In genomic region chr5:149387982-149388381, GRCh38 we compare ENCODE assay signal across 14 cellular contexts. TPM values are rescaled to one million over a fixed set of nuclear protein-coding genes. Genes with fewer than 3 reads are reported as not detected.
DNase-seq lines count a peak whose midpoint lies in the region; ATAC-seq and TF ChIP-seq lines count a peak whose summit lies in the region.
"Had no signal": no experiment of that assay in that cellular context is flagged by ENCODE, and none has a peak within 500 bp of the region (broad histone marks: within the 10 kb centered on the region; RNA-seq: fewer than 3 reads in every experiment).

No MANE protein-coding gene starts in this region.

- POLR2A ChIA-PET in GM10248 (lab: Yijun Ruan, JAX) = no interaction called here

- DNase-seq in RPMI7951 (ENCODE audit: low read depth) (peak; percentile 73), fibroblast of the aortic adventitia (ENCODE audit: low read depth) (peak; percentile 81), thoracic aorta (ENCODE audit: low spot score) (no peak), caudate nucleus (lab: John Stamatoyannopoulos, UW) (no peak), GM10248 (ENCODE audit: extremely low spot score) (no peak), SKM-1 (lab: John Stamatoyannopoulos, UW; ENCODE audit: unreplicated experiment) (no peak)
- no peak for DNase-seq in stimulated activated CD4-positive, alpha-beta T cell treated with anti-CD3 and anti-CD28 coated beads, Interleukin-2, amount 100 ng/mL, for 24 hours
- DNase-seq: COR-L47; glutamatergic neuron; naive thymus-derived CD8-positive, alpha-beta T cell; NCI-H1417; stimulated activated CD4-positive, alpha-beta T cell treated with anti-CD3 and anti-CD28 coated beads, Interleukin-15, amount 100 ng/mL, for 24 hours had no signal

- CTCF ChIA-PET in GM10248 (lab: Yijun Ruan, JAX) = interaction anchor here (0.6 to 3.9 kb wide), 6 partner anchors 13 to 231 kb away, joined by 3 to 19 read pairs (median 4); no protein-coding TSS in a partner anchor

- no peak overlapping the region for H3K4me3 ChIP-seq in fibroblast of the aortic adventitia (ENCODE audit: low read depth, low read length)
- H3K4me3 ChIP-seq in muscle layer of duodenum (ENCODE audit: low read depth in 1 of 2, low read length in 2 of 2) = peak overlapping the region in 1 of 2 donors; percentile 20
- no peak overlapping the region for H3K4me3 ChIP-seq in thoracic aorta
- H3K4me3 ChIP-seq: SJSA1 had no signal

- H3K36me3 ChIP-seq in muscle layer of duodenum (ENCODE audit: control insufficient read depth in 1 of 2, insufficient read depth in 2 of 2, low read length in 2 of 2) (no peaks in the 10 kb centered on the region), thoracic aorta (no peaks in the 10 kb centered on the region)
- H3K36me3 ChIP-seq: SJSA1 had no signal

- H3K4me1 ChIP-seq in muscle layer of duodenum (ENCODE audit: control insufficient read depth in 1 of 2, insufficient read depth in 2 of 2, low read length in 2 of 2) = peaks cover 2 to 17% of the 10 kb centered on the region in 2 donors
- peaks cover 28 to 74% of the 10 kb centered on the region in 2 donors for H3K4me1 ChIP-seq in thoracic aorta (ENCODE audit: control insufficient read depth in 1 of 2, low read depth in 2 of 2)

- H3K27me3 ChIP-seq in muscle layer of duodenum (ENCODE audit: low read depth, low read length) = no peaks in the 10 kb centered on the region
- H3K27me3 ChIP-seq in thoracic aorta (replicated peaks; ENCODE audit: insufficient read depth) = no peaks in the 10 kb centered on the region
- H3K27me3 ChIP-seq: SJSA1 had no signal

- ATAC-seq in thoracic aorta (ENCODE audit: insufficient number of reproducible peaks, low FRiP score, low read depth) = no peak
- ATAC-seq: naive thymus-derived CD8-positive, alpha-beta T cell had no signal

- H3K9me3 ChIP-seq in muscle layer of duodenum (ENCODE audit: control insufficient read depth in 1 of 2, low read length in 2 of 2) = no peaks in the 10 kb centered on the region
- H3K9me3 ChIP-seq in thoracic aorta = no peaks in the 10 kb centered on the region
- H3K9me3 ChIP-seq: SJSA1 had no signal

- TF ChIP-seq CTCF in fibroblast of the aortic adventitia (IDR thresholded peaks at IDR 0.05; ENCODE audit: insufficient read depth, low read length) (no peak), thoracic aorta (IDR thresholded peaks at IDR 0.05) (no peak), GM10248 (IDR thresholded peaks at IDR 0.05; ENCODE audit: control extremely low read depth, extremely low read depth, low read depth, missing control alignments) (no peak)

- H3K27ac ChIP-seq in muscle layer of duodenum (ENCODE audit: low read length) (peak overlapping the region; percentile 76), thoracic aorta (peak overlapping the region; percentile 99 to 100), caudate nucleus (ENCODE audit: low read depth, low read length) (no peak overlapping the region)
- H3K27ac ChIP-seq: SJSA1 had no signal

RNA-seq across cellular contexts. Expression of gene IL17B, which starts 8.9 kb away (rescaled TPM):
- total RNA-seq in RPMI7951 (2014; rRNA removed; shearing (Covaris generic)) = not detected in 2 replicates
- total RNA-seq in fibroblast of the aortic adventitia (ENCODE audit: low replicate concordance) (not detected in 2 replicates), thoracic aorta (1 to 10 TPM; 1.9 to 7.1 TPM)
- total RNA-seq: naive thymus-derived CD8-positive, alpha-beta T cell had no signal

RNA-seq across cellular contexts. Expression of gene PCYOX1L, which starts 30.1 kb away (rescaled TPM):
- 3.4 and 6.2 TPM in 2 replicates for total RNA-seq in RPMI7951 (2014; rRNA removed; shearing (Covaris generic))
- total RNA-seq in fibroblast of the aortic adventitia (ENCODE audit: low replicate concordance) (6.3 and 6.4 TPM in 2 replicates), thoracic aorta (1 to 10 TPM; 7.3 to 7.8 TPM)

RNA-seq across cellular contexts. Expression of gene GRPEL2, which starts 42.7 kb away (rescaled TPM):
- 19.4 and 21.1 TPM in 2 replicates for total RNA-seq in RPMI7951 (2014; rRNA removed; shearing (Covaris generic))
- 24.4 and 37.0 TPM in 2 replicates for total RNA-seq in fibroblast of the aortic adventitia (ENCODE audit: low replicate concordance)
- total RNA-seq in thoracic aorta = 1 to 10 TPM; 7.9 to 9.7 TPM

Comparison
In these comparisons a context has a peak if more than half of its experiments do, and no peak if none do; other contexts are left out.
1. DNase-seq: peak in RPMI7951 (single experiment) and fibroblast of the aortic adventitia (single experiment); none in thoracic aorta (single experiment), caudate nucleus (0 of 61), stimulated activated CD4-positive, alpha-beta T cell treated with anti-CD3 and anti-CD28 coated beads, Interleukin-2, amount 100 ng/mL, for 24 hours (0 of 2), GM10248 (single experiment) and SKM-1 (single experiment).